Comparison of ENCODE assay signal across 9 cellular contexts in the genomic region with DNA sequence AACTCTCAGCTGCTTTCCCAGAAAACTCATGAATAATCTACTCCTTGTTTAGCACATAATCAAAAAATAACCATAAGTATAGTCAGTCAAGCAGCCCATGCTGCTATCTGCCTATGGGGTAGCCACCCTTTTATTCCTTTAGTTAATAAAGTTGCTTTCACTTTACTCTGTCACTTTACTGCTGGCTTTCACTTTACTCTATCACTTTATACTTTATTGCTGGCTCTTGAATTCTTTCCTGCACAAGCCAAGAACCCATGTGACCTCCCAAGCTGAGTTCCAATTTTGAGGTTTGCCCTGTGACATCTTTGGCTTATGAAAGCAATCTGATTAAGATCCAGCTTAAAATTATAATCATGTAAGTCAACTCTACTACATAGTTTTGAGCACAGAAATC.
DNase-seq lines count a peak whose midpoint lies in the region; ATAC-seq and TF ChIP-seq lines count a peak whose summit lies in the region.
"Had no signal": no experiment of that assay in that cellular context is flagged by ENCODE, and none has a peak within 500 bp of the region (broad histone marks: within the 10 kb centered on the region; RNA-seq: fewer than 3 reads in every experiment).

No MANE protein-coding gene starts in this region.

- TF ChIP-seq CTCF in CD4-positive, alpha-beta T cell (IDR thresholded peaks at IDR 0.05), result no peak
- TF ChIP-seq CTCF in left lung (IDR thresholded peaks at IDR 0.05), result no peak

- peak overlapping the region; percentile 8 for H3K4me3 Mint-ChIP-seq in CD4-positive, alpha-beta T cell
- H3K4me3 Mint-ChIP-seq in activated T-helper 1 cell treated with anti-CD3 and anti-CD28 coated beads, Interleukin-12 subunit alpha, Interleukin-12 subunit beta, Interleukin-2, Interleukin-4 antibody, amounts not matched to agents 30 ng/mL and 10 ng/mL and 1 ng/mL, durations not matched to agents 14 hours and 24 hours and 36 hours, result peak overlapping the region; percentile 5

- H3K4me1 Mint-ChIP-seq in CD4-positive, alpha-beta T cell (ENCODE audit: low read depth), result peaks cover 40% of the 10 kb centered on the region
- H3K4me1 Mint-ChIP-seq in activated T-helper 1 cell treated with anti-CD3 and anti-CD28 coated beads, Interleukin-12 subunit alpha, Interleukin-12 subunit beta, Interleukin-2, Interleukin-4 antibody, amounts not matched to agents 30 ng/mL and 10 ng/mL and 1 ng/mL, durations not matched to agents 14 hours and 24 hours and 36 hours (ENCODE audit: low read depth), result peaks cover 34% of the 10 kb centered on the region

- peaks cover 0 to 14% of the 10 kb centered on the region in 2 donors for H3K4me1 ChIP-seq in left lung
- H3K4me1 ChIP-seq: ascending aorta had no signal

- H3K27me3 Mint-ChIP-seq in CD4-positive, alpha-beta T cell, result no peaks in the 10 kb centered on the region
- peaks cover 4% of the 10 kb centered on the region for H3K27me3 Mint-ChIP-seq in activated T-helper 1 cell treated with anti-CD3 and anti-CD28 coated beads, Interleukin-12 subunit alpha, Interleukin-12 subunit beta, Interleukin-2, Interleukin-4 antibody, amounts not matched to agents 30 ng/mL and 10 ng/mL and 1 ng/mL, durations not matched to agents 14 hours and 24 hours and 36 hours (ENCODE audit: insufficient read depth)

- peak overlapping the region; percentile 37 for H3K27ac Mint-ChIP-seq in CD4-positive, alpha-beta T cell
- H3K27ac Mint-ChIP-seq in activated T-helper 1 cell treated with anti-CD3 and anti-CD28 coated beads, Interleukin-12 subunit alpha, Interleukin-12 subunit beta, Interleukin-2, Interleukin-4 antibody, amounts not matched to agents 30 ng/mL and 10 ng/mL and 1 ng/mL, durations not matched to agents 14 hours and 24 hours and 36 hours, result no peak overlapping the region

- H3K27ac ChIP-seq in CD4-positive, alpha-beta T cell (ENCODE audit: low read depth, low read length), result no peak overlapping the region
- peak overlapping the region; percentile 0 to 45 for H3K27ac ChIP-seq in left lung
- H3K27ac ChIP-seq: ascending aorta had no signal

- POLR2A ChIA-PET in CD4-positive, alpha-beta T cell (lab: Charles Lee), result interaction anchor here (0.6 to 0.9 kb wide), 2 partner anchors 15 to 55 kb away, joined by 3 read pairs; no protein-coding TSS in a partner anchor

- no peaks in the 10 kb centered on the region for H3K9me3 Mint-ChIP-seq in CD4-positive, alpha-beta T cell
- H3K9me3 Mint-ChIP-seq in activated T-helper 1 cell treated with anti-CD3 and anti-CD28 coated beads, Interleukin-12 subunit alpha, Interleukin-12 subunit beta, Interleukin-2, Interleukin-4 antibody, amounts not matched to agents 30 ng/mL and 10 ng/mL and 1 ng/mL, durations not matched to agents 14 hours and 24 hours and 36 hours, result peaks cover 4% of the 10 kb centered on the region

- CTCF ChIA-PET in CD4-positive, alpha-beta T cell (lab: Charles Lee), result no interaction called here

- DNase-seq in CD4-positive, alpha-beta T cell, result no peak
- DNase-seq in activated T-helper 1 cell treated with anti-CD3 and anti-CD28 coated beads, Interleukin-12 subunit alpha, Interleukin-12 subunit beta, Interleukin-2, Interleukin-4 antibody, amounts not matched to agents 30 ng/mL and 10 ng/mL and 1 ng/mL, durations not matched to agents 14 hours and 24 hours and 36 hours (ENCODE audit: low spot score), result no peak
- DNase-seq in left lung (no peak), NCI-H1436 (lab: John Stamatoyannopoulos, UW) (no peak), hippocampal formation (lab: John Stamatoyannopoulos, UW) (no peak), HT-29 (ENCODE audit: low spot score) (no peak), amygdala (lab: John Stamatoyannopoulos, UW) (no peak)

- H3K9me3 ChIP-seq in CD4-positive, alpha-beta T cell (ENCODE audit: control insufficient read depth, low read length), result no peaks in the 10 kb centered on the region
- H3K9me3 ChIP-seq in left lung, result no peaks in the 10 kb centered on the region
- H3K9me3 ChIP-seq: ascending aorta had no signal

- intact Hi-C loops in CD4-positive, alpha-beta T cell (cut with DNase I, micrococcal nuclease), result no loop called here
- intact Hi-C loops in activated T-helper 1 cell treated with anti-CD3 and anti-CD28 coated beads, Interleukin-12 subunit alpha, Interleukin-12 subunit beta, Interleukin-2, Interleukin-4 antibody, amounts not matched to agents 30 ng/mL and 10 ng/mL and 1 ng/mL, durations not matched to agents 14 hours and 24 hours and 36 hours (cut with micrococcal nuclease), result no loop called here
- intact Hi-C loops in left lung (cut with DNase I), result no loop called here

- H3K36me3 ChIP-seq in left lung, result no peaks in the 10 kb centered on the region
- H3K36me3 ChIP-seq: ascending aorta had no signal

- H3K4me3 ChIP-seq in left lung, result no peak overlapping the region
- H3K4me3 ChIP-seq: ascending aorta had no signal

- no peaks in the 10 kb centered on the region for H3K36me3 Mint-ChIP-seq in CD4-positive, alpha-beta T cell (ENCODE audit: low read depth)
- H3K36me3 Mint-ChIP-seq in activated T-helper 1 cell treated with anti-CD3 and anti-CD28 coated beads, Interleukin-12 subunit alpha, Interleukin-12 subunit beta, Interleukin-2, Interleukin-4 antibody, amounts not matched to agents 30 ng/mL and 10 ng/mL and 1 ng/mL, durations not matched to agents 14 hours and 24 hours and 36 hours (ENCODE audit: low read depth), result peaks cover 5% of the 10 kb centered on the region

- peak; percentile 55 for ATAC-seq in CD4-positive, alpha-beta T cell (ENCODE audit: poor library complexity)
- ATAC-seq in HG02623 (IDR thresholded peaks at IDR 0.05; ENCODE audit: unreplicated experiment) (peak; percentile 25), left lung (peak; percentile 85)

- H3K27me3 ChIP-seq in CD4-positive, alpha-beta T cell (ENCODE audit: control insufficient read depth, insufficient read depth, low read length), result no peaks in the 10 kb centered on the region
- no peaks in the 10 kb centered on the region for H3K27me3 ChIP-seq in left lung
- H3K27me3 ChIP-seq: ascending aorta had no signal

Comparison
In these comparisons a context has a peak if more than half of its experiments do, and no peak if none do; other contexts are left out.
1. ATAC-seq: peak in every context shown above with its lines; median percentile 85 in left lung; 55 in CD4-positive, alpha-beta T cell; 25 in HG02623.